15 cellular contexts compared by ENCODE assay signal in the genomic region with DNA sequence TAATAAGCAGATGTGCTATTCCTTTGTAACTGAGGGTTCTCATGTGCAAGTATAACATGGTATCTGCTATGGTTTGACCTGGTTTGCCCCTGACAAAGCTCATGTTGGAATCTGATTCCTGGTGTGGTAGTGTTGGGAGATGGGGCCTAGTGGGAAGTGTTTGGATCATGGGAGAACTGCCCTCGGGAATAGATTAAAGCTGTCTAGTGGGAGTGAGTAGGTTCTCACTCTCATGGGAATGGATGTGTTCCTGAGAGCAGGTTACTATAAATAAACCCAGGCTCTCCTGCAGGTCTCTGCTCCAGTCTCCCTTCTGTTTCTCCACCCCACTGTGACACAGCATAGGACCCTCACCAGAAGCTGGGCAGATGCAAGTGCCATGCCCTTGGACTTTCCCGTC.
DNase-seq lines count a peak whose midpoint lies in the region; ATAC-seq and TF ChIP-seq lines count a peak whose summit lies in the region.
"Had no signal": no experiment of that assay in that cellular context is flagged by ENCODE, and none has a peak within 500 bp of the region (broad histone marks: within the 10 kb centered on the region; RNA-seq: fewer than 3 reads in every experiment).

No MANE protein-coding gene starts in this region.

- WGBS in ovary, 3 donors = 87 to 93% (median 88%) methylated on average over 2 of the region's 2 CpGs

- H3K27ac ChIP-seq in right atrium auricular region (peak overlapping the region in 1 of 2 donors; percentile 55), cardiac muscle cell (peak overlapping the region; percentile 63), ovary (no peak overlapping the region)
- H3K27ac ChIP-seq: C4-2B had no signal

- intact Hi-C loops in Right ventricle myocardium superior (cut with DNase I) (no loop called here), left ventricle myocardium superior (cut with micrococcal nuclease) (no loop called here), ovary (cut with DNase I) (no loop called here)

- H3K27me3 ChIP-seq in right atrium auricular region (no peaks in the 10 kb centered on the region), cardiac muscle cell (no peaks in the 10 kb centered on the region), ovary (no peaks in the 10 kb centered on the region)

- no peaks in the 10 kb centered on the region for H3K9me3 Mint-ChIP-seq in osteocyte (ENCODE audit: unreplicated experiment)
- H3K9me3 Mint-ChIP-seq: CD4-positive, alpha-beta memory T cell; GM23338 had no signal

- H3K4me3 ChIP-seq in right atrium auricular region (no peak overlapping the region), cardiac muscle cell (no peak overlapping the region), ovary (no peak overlapping the region)
- H3K4me3 ChIP-seq: GM23338 had no signal

- TF ChIP-seq POLR2A in ovary (IDR thresholded peaks at IDR 0.05) = no peak

- H3K4me1 ChIP-seq in right atrium auricular region (no peaks in the 10 kb centered on the region), cardiac muscle cell (ENCODE audit: low read depth) (peaks cover 27% of the 10 kb centered on the region), ovary (ENCODE audit: insufficient read depth) (no peaks in the 10 kb centered on the region)

- H3K9me3 ChIP-seq in right atrium auricular region (no peaks in the 10 kb centered on the region), cardiac muscle cell (ENCODE audit: low read depth) (no peaks in the 10 kb centered on the region), ovary (no peaks in the 10 kb centered on the region)

- H3K36me3 ChIP-seq in right atrium auricular region = peaks cover 11% of the 10 kb centered on the region
- H3K36me3 ChIP-seq in cardiac muscle cell = no peaks in the 10 kb centered on the region
- H3K36me3 ChIP-seq in ovary = no peaks in the 10 kb centered on the region

- no peaks in the 10 kb centered on the region for H3K4me1 Mint-ChIP-seq in osteocyte (ENCODE audit: unreplicated experiment)
- H3K4me1 Mint-ChIP-seq: GM23338 had no signal

- H3K27me3 Mint-ChIP-seq in osteocyte (ENCODE audit: unreplicated experiment) = no peaks in the 10 kb centered on the region
- H3K27me3 Mint-ChIP-seq: B cell; CD4-positive, alpha-beta memory T cell had no signal

- H3K36me3 Mint-ChIP-seq in osteocyte (ENCODE audit: unreplicated experiment) = peaks cover 26% of the 10 kb centered on the region

- DNase-seq in Right ventricle myocardium superior (no peak), right atrium auricular region (ENCODE audit: low spot score) (no peak), cardiac muscle cell (ENCODE audit: low read depth in 1 of 2, low spot score in 1 of 2) (peak in 1 of 2 donors; percentile 8), left ventricle myocardium superior (no peak), osteocyte (ENCODE audit: extremely low spot score, unreplicated experiment) (no peak), ovary (no peak), hypothalamus (lab: John Stamatoyannopoulos, UW) (no peak)
- DNase-seq: CD4-positive, alpha-beta memory T cell; DMS153; DMS79 treated with DMSO at 0.1 percent for 48 hours; EL; H7 had no signal

- no peak for TF ChIP-seq EP300 in ovary (IDR thresholded peaks at IDR 0.05)

- no peak overlapping the region for H3K27ac Mint-ChIP-seq in osteocyte (ENCODE audit: unreplicated experiment)
- H3K27ac Mint-ChIP-seq: B cell; CD4-positive, alpha-beta memory T cell; GM23338 had no signal

- ATAC-seq in Right ventricle myocardium superior (ENCODE audit: poor library complexity) = peak; percentile 84
- peak; percentile 93 for ATAC-seq in left ventricle myocardium superior
- ATAC-seq: GM23338 had no signal

- TF ChIP-seq CTCF in right atrium auricular region (IDR thresholded peaks at IDR 0.05) (no peak), cardiac muscle cell (IDR thresholded peaks at IDR 0.05; ENCODE audit: low read depth, low read length) (no peak), osteocyte (IDR thresholded peaks at IDR 0.05) (no peak), ovary (IDR thresholded peaks at IDR 0.05) (no peak)

- no peak overlapping the region for H3K4me3 Mint-ChIP-seq in osteocyte (ENCODE audit: unreplicated experiment)
- H3K4me3 Mint-ChIP-seq: B cell; CD4-positive, alpha-beta memory T cell; GM23338 had no signal
